7 cellular contexts compared by ENCODE assay signal in the genomic region with DNA sequence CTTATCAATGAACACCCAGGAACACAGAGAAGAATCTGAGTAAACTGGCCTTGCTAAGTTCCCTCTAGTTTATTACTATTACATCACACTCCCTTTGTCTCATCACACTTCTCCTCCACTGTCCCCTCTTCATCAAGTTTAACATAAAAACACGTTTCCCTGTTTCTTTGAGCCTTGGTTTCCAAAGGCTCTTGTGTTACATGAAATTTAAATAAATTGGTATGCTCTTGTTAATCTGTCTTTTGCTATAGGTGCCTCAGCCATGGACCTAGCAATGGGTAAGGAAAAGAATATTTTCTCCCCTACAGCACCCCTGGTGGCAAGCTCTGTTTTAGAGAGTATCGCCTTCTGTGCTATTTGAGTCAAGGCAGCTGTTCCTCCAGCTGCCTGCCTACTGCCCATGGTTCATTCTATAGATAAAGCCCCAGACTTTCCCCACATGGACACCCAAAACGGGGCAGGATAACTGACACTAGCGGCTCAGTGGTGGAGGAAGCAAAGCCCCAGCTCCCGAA. TPM values are rescaled to one million over a fixed set of nuclear protein-coding genes. Genes with fewer than 3 reads are reported as not detected.
DNase-seq lines count a peak whose midpoint lies in the region; TF ChIP-seq lines count a peak whose summit lies in the region.

No MANE protein-coding gene starts in this region.

- H3K9me3 ChIP-seq in OCI-LY3 (ENCODE audit: insufficient read depth, low read length) (no peaks in the 10 kb centered on the region), osteoblast (ENCODE audit: low read depth, low read length) (no peaks in the 10 kb centered on the region)

- H3K4me3 ChIP-seq in OCI-LY3 (ENCODE audit: low read length): peak overlapping the region; percentile 34; the same call in 1 of the 2 replicates
- H3K4me3 ChIP-seq in osteoblast (ENCODE audit: insufficient read depth, low read length): no peak overlapping the region

- H3K9ac ChIP-seq in OCI-LY3 (ENCODE audit: low read length): peak overlapping the region; percentile 41; the same call in 1 of the 2 replicates

- peak; percentile 29 for TF ChIP-seq CTCF in GM20000 (IDR thresholded peaks at IDR 0.05; ENCODE audit: extremely low read depth, missing control alignments)
- peak; percentile 73 for TF ChIP-seq CTCF in OCI-LY3 (IDR thresholded peaks at IDR 0.05; ENCODE audit: low read depth, low read length)
- TF ChIP-seq CTCF in osteoblast (IDR thresholded peaks at IDR 0.05; ENCODE audit: extremely low read depth, low read depth, low read length): peak; percentile 67

- H3K27me3 ChIP-seq in OCI-LY3 (ENCODE audit: low read depth, low read length) (no peaks in the 10 kb centered on the region), osteoblast (ENCODE audit: insufficient read depth, low read length) (no peaks in the 10 kb centered on the region)

- H3K4me1 ChIP-seq in OCI-LY3 (ENCODE audit: low read length) (peaks cover 37% of the 10 kb centered on the region), osteoblast (ENCODE audit: insufficient read depth, low read length) (no peaks in the 10 kb centered on the region)

- H3K27ac ChIP-seq in OCI-LY3 (ENCODE audit: low read length): peak overlapping the region; percentile 21; the same call in 1 of the 2 replicates
- H3K27ac ChIP-seq in osteoblast (ENCODE audit: low read depth, low read length): no peak overlapping the region

- H4K20me1 ChIP-seq in OCI-LY3 (ENCODE audit: insufficient read depth, low read length): no peaks in the 10 kb centered on the region
- H4K20me1 ChIP-seq in osteoblast (ENCODE audit: insufficient read depth, low read length): no peaks in the 10 kb centered on the region

- H3K4me2 ChIP-seq in OCI-LY3 (ENCODE audit: low read length) (peak overlapping the region; percentile 70), osteoblast (ENCODE audit: insufficient read depth, low read length) (no peak overlapping the region)

- H2AFZ ChIP-seq in OCI-LY3 (ENCODE audit: low read depth, low read length) (no peak overlapping the region), osteoblast (ENCODE audit: low read length) (no peak overlapping the region)

- no peaks in the 10 kb centered on the region for H3K79me2 ChIP-seq in OCI-LY3 (ENCODE audit: low read length)
- no peaks in the 10 kb centered on the region for H3K79me2 ChIP-seq in osteoblast (ENCODE audit: insufficient read depth, low read length)

- H3K36me3 ChIP-seq in OCI-LY3 (replicated peaks; ENCODE audit: low read depth, low read length) (no peaks in the 10 kb centered on the region), osteoblast (ENCODE audit: insufficient read depth, low read length) (no peaks in the 10 kb centered on the region)

- DNase-seq in DMS 273 treated with DMSO at 0.1 percent for 48 hours (lab: John Stamatoyannopoulos, UW) (peak; percentile 19), GM20000 (ENCODE audit: low spot score) (peak; percentile 43), dermis blood vessel endothelial cell (peak; percentile 53), osteoblast (ENCODE audit: insufficient read length, low spot score, missing footprints) (peak; percentile 35), globus pallidus (ENCODE audit: low spot score) (no peak), COR-L47 (lab: John Stamatoyannopoulos, UW) (no peak)

RNA-seq across cellular contexts. Expression of a gene that starts 31.8 kb away (rescaled TPM):
- 136 and 195 TPM in 2 replicates for total RNA-seq in dermis blood vessel endothelial cell
- total RNA-seq in osteoblast: 126 and 150 TPM in 2 replicates

Comparison
In these comparisons a context has a peak if more than half of its experiments do, and no peak if none do; other contexts are left out.
1. DNase-seq: peak in DMS 273 treated with DMSO at 0.1 percent for 48 hours (single experiment), GM20000 (single experiment), dermis blood vessel endothelial cell (single experiment) and osteoblast (single experiment); none in globus pallidus (single experiment) and COR-L47 (single experiment).
2. Peak in every context shown above with its lines, with median percentiles within 50 percentile points of each other: CTCF ChIP-seq.